Comparison of ENCODE assay signal across 2 cellular contexts in the genomic region with DNA sequence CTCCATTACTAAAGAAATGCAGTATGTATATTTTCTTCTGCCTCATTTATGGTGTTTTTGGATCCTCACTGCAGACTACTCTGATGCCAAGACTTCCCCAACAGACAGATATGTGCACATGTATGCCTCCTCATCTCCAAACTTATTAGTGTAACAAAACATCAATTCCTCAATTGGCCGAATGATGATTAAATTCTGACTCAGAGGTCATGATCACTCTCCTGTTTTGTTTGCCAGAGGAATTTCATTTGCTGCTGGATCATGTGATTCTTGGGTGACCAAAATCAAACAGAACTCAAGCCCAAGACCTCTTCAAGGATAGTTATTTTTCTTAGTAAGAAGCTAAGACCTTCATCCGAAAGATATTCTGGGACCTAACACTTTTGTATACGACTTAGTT.
TF ChIP-seq lines count a peak whose summit lies in the region.

No MANE protein-coding gene starts in this region.

TF ChIP-seq in IMR-90, 13 proteins besides CTCF, POLR2A, EP300 and RAD21:
- TF ChIP-seq NFE2L2 (IDR thresholded peaks at IDR 0.05; ENCODE audit: low read depth, low read length) = no peak
- no peak for TF ChIP-seq CEBPB (IDR thresholded peaks at IDR 0.05; ENCODE audit: low read depth, low read length)
- TF ChIP-seq MAFK (IDR thresholded peaks at IDR 0.05; ENCODE audit: low read depth, low read length) = no peak
- no peak for TF ChIP-seq FOS (IDR thresholded peaks at IDR 0.05; ENCODE audit: low read depth, low read length)
- TF ChIP-seq, protein P1, sequence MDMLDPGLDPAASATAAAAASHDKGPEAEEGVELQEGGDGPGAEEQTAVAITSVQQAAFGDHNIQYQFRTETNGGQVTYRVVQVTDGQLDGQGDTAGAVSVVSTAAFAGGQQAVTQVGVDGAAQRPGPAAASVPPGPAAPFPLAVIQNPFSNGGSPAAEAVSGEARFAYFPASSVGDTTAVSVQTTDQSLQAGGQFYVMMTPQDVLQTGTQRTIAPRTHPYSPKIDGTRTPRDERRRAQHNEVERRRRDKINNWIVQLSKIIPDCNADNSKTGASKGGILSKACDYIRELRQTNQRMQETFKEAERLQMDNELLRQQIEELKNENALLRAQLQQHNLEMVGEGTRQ (IDR thresholded peaks at IDR 0.05; ENCODE audit: low read depth, low read length) = no peak
- no peak for TF ChIP-seq BHLHE40 (IDR thresholded peaks at IDR 0.05; ENCODE audit: low read depth, low read length)
- no peak for TF ChIP-seq MAZ (IDR thresholded peaks at IDR 0.05; ENCODE audit: borderline replicate concordance, low read depth, low read length)
- TF ChIP-seq, protein P2, sequence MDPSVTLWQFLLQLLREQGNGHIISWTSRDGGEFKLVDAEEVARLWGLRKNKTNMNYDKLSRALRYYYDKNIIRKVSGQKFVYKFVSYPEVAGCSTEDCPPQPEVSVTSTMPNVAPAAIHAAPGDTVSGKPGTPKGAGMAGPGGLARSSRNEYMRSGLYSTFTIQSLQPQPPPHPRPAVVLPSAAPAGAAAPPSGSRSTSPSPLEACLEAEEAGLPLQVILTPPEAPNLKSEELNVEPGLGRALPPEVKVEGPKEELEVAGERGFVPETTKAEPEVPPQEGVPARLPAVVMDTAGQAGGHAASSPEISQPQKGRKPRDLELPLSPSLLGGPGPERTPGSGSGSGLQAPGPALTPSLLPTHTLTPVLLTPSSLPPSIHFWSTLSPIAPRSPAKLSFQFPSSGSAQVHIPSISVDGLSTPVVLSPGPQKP (IDR thresholded peaks at IDR 0.05; ENCODE audit: borderline replicate concordance, low read depth, low read length) = no peak
- TF ChIP-seq RCOR1 (IDR thresholded peaks at IDR 0.05; ENCODE audit: insufficient replicate concordance, low read length) = no peak
- no peak for TF ChIP-seq MXI1 (IDR thresholded peaks at IDR 0.05; ENCODE audit: borderline replicate concordance, low read depth, low read length)
- TF ChIP-seq SMC3 (IDR thresholded peaks at IDR 0.05; ENCODE audit: low read depth, low read length) = no peak
- TF ChIP-seq RFX5 (IDR thresholded peaks at IDR 0.05; ENCODE audit: low read depth, low read length) = no peak
- no peak for TF ChIP-seq CHD1 (IDR thresholded peaks at IDR 0.05; ENCODE audit: low read depth, low read length)

TF ChIP-seq in SK-N-SH, 30 proteins besides CTCF, POLR2A, EP300 and RAD21:
- TF ChIP-seq ELF1 (IDR thresholded peaks at IDR 0.05) (no peak), CHD2 (IDR thresholded peaks at IDR 0.05; ENCODE audit: low read length, partially characterized antibody) (no peak), JUND (IDR thresholded peaks at IDR 0.05) (no peak), POLR2AphosphoS5 (IDR thresholded peaks at IDR 0.05; ENCODE audit: low read depth, low read length) (no peak), GATA2 (CRISPR knock-in tag; IDR thresholded peaks at IDR 0.05) (no peak), MXI1 (IDR thresholded peaks at IDR 0.05; ENCODE audit: low read depth, low read length) (no peak), RCOR1 (IDR thresholded peaks at IDR 0.05; ENCODE audit: low read length) (no peak), YY1 (IDR thresholded peaks at IDR 0.05; ENCODE audit: low read depth) (no peak), TEAD4 (IDR thresholded peaks at IDR 0.05; ENCODE audit: borderline replicate concordance, insufficient read depth) (no peak), TCF12 (IDR thresholded peaks at IDR 0.05) (no peak), NRF1 (IDR thresholded peaks at IDR 0.05; ENCODE audit: low read depth, low read length) (no peak), NFIC (IDR thresholded peaks at IDR 0.05; ENCODE audit: borderline replicate concordance) (no peak)
- TF ChIP-seq, protein P3, sequence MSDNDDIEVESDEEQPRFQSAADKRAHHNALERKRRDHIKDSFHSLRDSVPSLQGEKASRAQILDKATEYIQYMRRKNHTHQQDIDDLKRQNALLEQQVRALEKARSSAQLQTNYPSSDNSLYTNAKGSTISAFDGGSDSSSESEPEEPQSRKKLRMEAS (IDR thresholded peaks at IDR 0.05; ENCODE audit: low read depth) = no peak
